ENCODE assay signal across 32 cellular contexts in the genomic region with DNA sequence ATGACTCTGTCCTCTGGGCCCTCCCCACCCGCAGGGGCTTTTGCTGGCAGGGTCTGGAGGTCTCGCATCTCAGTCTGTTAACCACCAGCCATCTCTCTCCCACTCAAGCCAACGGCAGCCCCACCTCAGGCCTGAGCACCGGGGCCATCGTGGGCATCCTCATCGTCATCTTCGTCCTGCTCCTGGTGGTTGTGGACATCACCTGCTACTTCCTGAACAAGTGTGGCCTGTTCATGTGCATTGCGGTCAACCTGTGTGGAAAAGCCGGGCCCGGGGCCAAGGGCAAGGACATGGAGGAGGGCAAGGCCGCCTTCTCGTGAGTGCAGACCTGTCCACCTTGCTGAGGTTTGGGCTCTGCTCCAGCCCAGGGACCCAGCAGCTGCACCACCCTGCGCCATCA.
"Had no signal": no experiment of that assay in that cellular context is flagged by ENCODE, and none has a peak within 500 bp of the region (broad histone marks: within the 10 kb centered on the region; RNA-seq: fewer than 3 reads in every experiment).

No MANE protein-coding gene starts in this region.

- DNase-seq: activated CD4-positive, alpha-beta memory T cell treated with anti-CD3 and anti-CD28 coated beads for 36 hours; activated CD4-positive, alpha-beta T cell treated with anti-CD3 and anti-CD28 coated beads for 36 hours; activated CD4-positive, alpha-beta T cell treated with anti-CD3 and anti-CD28 coated beads, Interleukin-2, amount 10 ng/mL, durations not matched to agents 24 days and 14 days; activated CD4-positive, CD25-positive, alpha-beta regulatory T cell; activated CD4-positive, CD25-positive, alpha-beta regulatory T cell treated with anti-CD3 and anti-CD28 coated beads, Interleukin-2, amount 50 U/mL, for 72 hours; activated CD8-positive, alpha-beta memory T cell treated with anti-CD3 and anti-CD28 coated beads, Interleukin-2, amount 10 ng/mL, durations not matched to agents 7 days and 5 days; activated CD8-positive, alpha-beta memory T cell treated with anti-CD3 and anti-CD28 coated beads, Interleukin-2, amount 50 U/mL, for 4 hours; activated CD8-positive, alpha-beta T cell treated with anti-CD3 and anti-CD28 coated beads, Interleukin-2, amount 10 ng/mL, durations not matched to agents 7 days and 5 days; activated effector memory CD4-positive, alpha-beta T cell treated with anti-CD3 and anti-CD28 coated beads, Interleukin-2, amount 50 U/mL, for 16 hours; activated naive CD4-positive, alpha-beta T cell treated with anti-CD3 and anti-CD28 coated beads, Interleukin-2, amount 10 ng/mL, durations not matched to agents 7 days and 5 days; activated naive CD8-positive, alpha-beta T cell treated with anti-CD3 and anti-CD28 coated beads, Interleukin-2, amount 10 ng/mL, durations not matched to agents 7 days and 5 days; activated T-cell treated with anti-CD3 and anti-CD28 coated beads, Interleukin-2, amount 50 U/mL, for 1 hour; activated T-cell treated with anti-CD3 and anti-CD28 coated beads, Interleukin-2, amount 50 U/mL, for 48 hours; dorsolateral prefrontal cortex; effector memory CD4-positive, alpha-beta T cell; endodermal cell; gastrocnemius medialis; glutamatergic neuron; heart left ventricle; T-helper 17 cell; T1000 had no signal

- H3K9me3 ChIP-seq: ascending aorta, breast epithelium, gastrocnemius medialis, heart left ventricle had no signal

- H3K4me3 ChIP-seq: ascending aorta, breast epithelium, coronary artery, dorsolateral prefrontal cortex, gastrocnemius medialis, heart left ventricle had no signal

- H3K4me1 ChIP-seq: ascending aorta, breast epithelium, foreskin keratinocyte, gastrocnemius medialis had no signal

- H3K36me3 ChIP-seq: breast epithelium, gastrocnemius medialis had no signal

- H3K9me3 Mint-ChIP-seq: activated CD4-positive, alpha-beta memory T cell treated with anti-CD3 and anti-CD28 coated beads for 36 hours; activated CD4-positive, alpha-beta T cell treated with anti-CD3 and anti-CD28 coated beads, Interleukin-2, amount 10 ng/mL, durations not matched to agents 24 days and 14 days; activated naive CD4-positive, alpha-beta T cell treated with anti-CD3 and anti-CD28 coated beads, Interleukin-2, amount 10 ng/mL, durations not matched to agents 7 days and 5 days; activated naive CD4-positive, alpha-beta T cell treated with anti-CD3 and anti-CD28 coated beads, Interleukin-2, amount 50 U/mL, for 72 hours; activated naive CD8-positive, alpha-beta T cell treated with anti-CD3 and anti-CD28 coated beads, Interleukin-2, amount 10 ng/mL, durations not matched to agents 7 days and 5 days; activated T-helper 1 cell treated with anti-CD3 and anti-CD28 coated beads, Interleukin-12 subunit alpha, Interleukin-12 subunit beta, Interleukin-2, Interleukin-4 antibody, amounts not matched to agents 30 ng/mL and 10 ng/mL and 1 ng/mL, durations not matched to agents 14 hours and 24 hours and 36 hours; activated T-helper 2 cell treated with anti-CD3 and anti-CD28 coated beads, Interferon-gamma antibody, Interleukin-2, Interleukin-4, amounts not matched to agents 10 μg/mL and 5 μg/mL and 100 μg/mL, durations not matched to agents 14 hours and 24 hours and 36 hours; brain; central memory CD8-positive, alpha-beta T cell; dendritic cell treated with granulocyte-macrophage colony-stimulating factor and Interleukin-4, amounts not matched to agents 40 ng/mL and 50 ng/mL, for 4 days; endodermal cell; T-helper 2 cell treated with Interferon-gamma antibody and Interleukin-4, amounts not matched to agents 5 μg/mL and 100 μg/mL, for 36 hours had no signal

- H3K27me3 ChIP-seq: ascending aorta, breast epithelium, dorsolateral prefrontal cortex, foreskin keratinocyte, gastrocnemius medialis, heart left ventricle had no signal

- H3K36me3 Mint-ChIP-seq: activated CD4-positive, alpha-beta memory T cell treated with anti-CD3 and anti-CD28 coated beads for 36 hours; activated CD8-positive, alpha-beta memory T cell treated with anti-CD3 and anti-CD28 coated beads, Interleukin-2, amount 10 ng/mL, durations not matched to agents 7 days and 5 days; activated naive CD4-positive, alpha-beta T cell treated with anti-CD3 and anti-CD28 coated beads, Interleukin-2, amount 10 ng/mL, durations not matched to agents 7 days and 5 days; activated naive CD4-positive, alpha-beta T cell treated with anti-CD3 and anti-CD28 coated beads, Interleukin-2, amount 50 U/mL, for 72 hours; activated naive CD8-positive, alpha-beta T cell treated with anti-CD3 and anti-CD28 coated beads, Interleukin-2, amount 10 ng/mL, durations not matched to agents 7 days and 5 days had no signal

- H3K4me3 Mint-ChIP-seq: activated CD4-positive, alpha-beta memory T cell treated with anti-CD3 and anti-CD28 coated beads for 36 hours; activated CD4-positive, alpha-beta T cell treated with anti-CD3 and anti-CD28 coated beads for 36 hours; activated CD4-positive, alpha-beta T cell treated with anti-CD3 and anti-CD28 coated beads, Interleukin-2, amount 10 ng/mL, durations not matched to agents 24 days and 14 days; activated CD8-positive, alpha-beta memory T cell treated with anti-CD3 and anti-CD28 coated beads, Interleukin-2, amount 10 ng/mL, durations not matched to agents 7 days and 5 days; activated CD8-positive, alpha-beta T cell treated with anti-CD3 and anti-CD28 coated beads, Interleukin-2, amount 10 ng/mL, durations not matched to agents 7 days and 5 days; activated naive CD4-positive, alpha-beta T cell treated with anti-CD3 and anti-CD28 coated beads, Interleukin-2, amount 10 ng/mL, durations not matched to agents 7 days and 5 days; activated naive CD8-positive, alpha-beta T cell treated with anti-CD3 and anti-CD28 coated beads, Interleukin-2, amount 10 ng/mL, durations not matched to agents 7 days and 5 days; activated T-helper 1 cell treated with anti-CD3 and anti-CD28 coated beads, Interleukin-12 subunit alpha, Interleukin-12 subunit beta, Interleukin-2, Interleukin-4 antibody, amounts not matched to agents 30 ng/mL and 10 ng/mL and 1 ng/mL, durations not matched to agents 14 hours and 24 hours and 36 hours; brain; central memory CD8-positive, alpha-beta T cell; dendritic cell treated with granulocyte-macrophage colony-stimulating factor and Interleukin-4, amounts not matched to agents 40 ng/mL and 50 ng/mL, for 4 days; endodermal cell; T-helper 17 cell; T-helper 2 cell treated with Interferon-gamma antibody and Interleukin-4, amounts not matched to agents 5 μg/mL and 100 μg/mL, for 36 hours had no signal

- H3K27ac ChIP-seq: ascending aorta, breast epithelium, coronary artery, foreskin keratinocyte, gastrocnemius medialis, heart left ventricle had no signal

- H3K27ac Mint-ChIP-seq: activated CD4-positive, alpha-beta memory T cell treated with anti-CD3 and anti-CD28 coated beads for 36 hours; activated CD4-positive, alpha-beta T cell treated with anti-CD3 and anti-CD28 coated beads for 36 hours; activated CD4-positive, alpha-beta T cell treated with anti-CD3 and anti-CD28 coated beads, Interleukin-2, amount 10 ng/mL, durations not matched to agents 24 days and 14 days; activated CD8-positive, alpha-beta memory T cell treated with anti-CD3 and anti-CD28 coated beads, Interleukin-2, amount 10 ng/mL, durations not matched to agents 7 days and 5 days; activated CD8-positive, alpha-beta T cell treated with anti-CD3 and anti-CD28 coated beads, Interleukin-2, amount 10 ng/mL, durations not matched to agents 7 days and 5 days; activated naive CD4-positive, alpha-beta T cell treated with anti-CD3 and anti-CD28 coated beads, Interleukin-2, amount 10 ng/mL, durations not matched to agents 7 days and 5 days; activated naive CD4-positive, alpha-beta T cell treated with anti-CD3 and anti-CD28 coated beads, Interleukin-2, amount 50 U/mL, for 72 hours; activated naive CD8-positive, alpha-beta T cell treated with anti-CD3 and anti-CD28 coated beads, Interleukin-2, amount 10 ng/mL, durations not matched to agents 7 days and 5 days; activated T-helper 1 cell treated with anti-CD3 and anti-CD28 coated beads, Interleukin-12 subunit alpha, Interleukin-12 subunit beta, Interleukin-2, Interleukin-4 antibody, amounts not matched to agents 30 ng/mL and 10 ng/mL and 1 ng/mL, durations not matched to agents 14 hours and 24 hours and 36 hours; activated T-helper 2 cell treated with anti-CD3 and anti-CD28 coated beads, Interferon-gamma antibody, Interleukin-2, Interleukin-4, amounts not matched to agents 10 μg/mL and 5 μg/mL and 100 μg/mL, durations not matched to agents 14 hours and 24 hours and 36 hours; dendritic cell treated with granulocyte-macrophage colony-stimulating factor and Interleukin-4, amounts not matched to agents 40 ng/mL and 50 ng/mL, for 4 days; endodermal cell; T-helper 17 cell; T-helper 2 cell treated with Interferon-gamma antibody and Interleukin-4, amounts not matched to agents 5 μg/mL and 100 μg/mL, for 36 hours had no signal

- H3K4me1 Mint-ChIP-seq: activated CD4-positive, alpha-beta T cell treated with anti-CD3 and anti-CD28 coated beads for 36 hours; activated CD4-positive, alpha-beta T cell treated with anti-CD3 and anti-CD28 coated beads, Interleukin-2, amount 10 ng/mL, durations not matched to agents 24 days and 14 days; activated CD8-positive, alpha-beta memory T cell treated with anti-CD3 and anti-CD28 coated beads, Interleukin-2, amount 10 ng/mL, durations not matched to agents 7 days and 5 days; activated naive CD4-positive, alpha-beta T cell treated with anti-CD3 and anti-CD28 coated beads, Interleukin-2, amount 10 ng/mL, durations not matched to agents 7 days and 5 days; activated naive CD8-positive, alpha-beta T cell treated with anti-CD3 and anti-CD28 coated beads, Interleukin-2, amount 10 ng/mL, durations not matched to agents 7 days and 5 days; central memory CD8-positive, alpha-beta T cell; T-helper 17 cell had no signal
